8 cellular contexts compared by ENCODE assay signal in genomic region chr9:109520475-109521132, GRCh38. TPM values are rescaled to one million over a fixed set of nuclear protein-coding genes. Genes with fewer than 3 reads are reported as not detected.
DNase-seq lines count a peak whose midpoint lies in the region; ATAC-seq and TF ChIP-seq lines count a peak whose summit lies in the region.

No MANE protein-coding gene starts in this region.

- H3K4me3 ChIP-seq in HL-60 (replicated peaks; ENCODE audit: insufficient read depth, low read length) (no peak overlapping the region), adipocyte (ENCODE audit: low read length) (no peak overlapping the region), right atrium auricular region (no peak overlapping the region)

- H3K9me3 ChIP-seq in adipocyte (ENCODE audit: control insufficient read depth, low read length): no peaks in the 10 kb centered on the region
- no peaks in the 10 kb centered on the region for H3K9me3 ChIP-seq in right atrium auricular region

- H3K36me3 ChIP-seq in adipocyte (ENCODE audit: control insufficient read depth, insufficient read depth, low read length, severe bottlenecking) (no peaks in the 10 kb centered on the region), right atrium auricular region (no peaks in the 10 kb centered on the region)

- H3K9ac ChIP-seq in adipocyte (ENCODE audit: low read length): no peak overlapping the region

- TF ChIP-seq CTCF in HL-60 (IDR thresholded peaks at IDR 0.05; ENCODE audit: insufficient read depth, low read length) (peak; percentile 95), right atrium auricular region (IDR thresholded peaks at IDR 0.05) (peak; percentile 70 to 92)

- H3K27ac ChIP-seq in HL-60 (replicated peaks) (no peak overlapping the region), right atrium auricular region (no peak overlapping the region)

- no peaks in the 10 kb centered on the region for H3K4me1 ChIP-seq in adipocyte (ENCODE audit: control insufficient read depth, insufficient read depth, low read length)
- H3K4me1 ChIP-seq in right atrium auricular region: no peaks in the 10 kb centered on the region

- DNase-seq in ELF-1 (ENCODE audit: low read depth, low spot score) (peak; percentile 79), HL-60 (ENCODE audit: low read depth in 1 of 2, low spot score in 1 of 2) (peak; percentile 18 to 43), NCI-H748 (lab: John Stamatoyannopoulos, UW; ENCODE audit: unreplicated experiment) (peak; percentile 76), adipocyte (ENCODE audit: low read depth) (peak; percentile 94), right atrium auricular region (ENCODE audit: low spot score) (peak; percentile 85), retina (peak; percentile 75)

- no peaks in the 10 kb centered on the region for H3K27me3 ChIP-seq in HL-60 (ENCODE audit: insufficient read depth, poor library complexity, severe bottlenecking)
- peaks cover 32% of the 10 kb centered on the region for H3K27me3 ChIP-seq in adipocyte (replicated peaks; ENCODE audit: control insufficient read depth, insufficient read depth, low read length)
- no peaks in the 10 kb centered on the region for H3K27me3 ChIP-seq in right atrium auricular region

- ATAC-seq in GM19463 (IDR thresholded peaks at IDR 0.05; ENCODE audit: unreplicated experiment) (peak; percentile 87), HG03095 (IDR thresholded peaks at IDR 0.05; ENCODE audit: unreplicated experiment) (no peak)

RNA-seq across cellular contexts. Expression of gene PTPN3, which starts 22.5 kb away (rescaled TPM):
- 1 to 10 TPM; 6.9 to 7.9 TPM for total RNA-seq in right atrium auricular region

Comparison
In these comparisons a context has a peak if more than half of its experiments do, and no peak if none do; other contexts are left out.
1. DNase-seq: peak in every context shown above with its lines; median percentile 94 in adipocyte; 85 in right atrium auricular region; 79 in ELF-1; 76 in NCI-H748; 75 in retina; 30 in HL-60.